ENCODE assay signal across 12 cellular contexts in the genomic region with DNA sequence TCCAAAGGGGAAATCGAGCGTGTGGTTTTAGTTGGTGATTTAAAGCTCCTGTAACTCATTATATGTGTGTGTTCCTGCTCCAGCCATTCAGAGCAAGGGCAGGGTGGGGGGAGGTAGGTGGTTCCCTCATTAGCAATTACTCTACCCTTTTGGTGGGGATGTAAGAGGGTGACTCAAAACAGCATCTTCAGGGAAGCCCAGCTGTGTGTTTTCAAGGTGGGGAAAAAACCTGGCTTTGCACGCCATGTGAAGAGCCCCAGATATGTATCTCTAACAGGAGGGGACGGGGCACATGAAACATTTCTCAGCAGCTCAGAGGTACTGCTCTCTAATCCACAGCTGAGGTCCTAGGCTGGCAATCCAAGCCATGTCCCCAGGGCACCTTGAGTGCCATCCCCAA.
DNase-seq lines count a peak whose midpoint lies in the region; ATAC-seq, FAIRE-seq and TF ChIP-seq lines count a peak whose summit lies in the region.
"Had no signal": no experiment of that assay in that cellular context is flagged by ENCODE, and none has a peak within 500 bp of the region (broad histone marks: within the 10 kb centered on the region; RNA-seq: fewer than 3 reads in every experiment).

No MANE protein-coding gene starts in this region.

- no peaks in the 10 kb centered on the region for H3K9me3 ChIP-seq in GM23248 (ENCODE audit: low read depth)

- no peak overlapping the region for H3K9ac ChIP-seq in GM23248

- H3K27ac ChIP-seq in GM23248: no peak overlapping the region
- H3K27ac ChIP-seq in caudate nucleus (ENCODE audit: low read depth, low read length): no peak overlapping the region
- H3K27ac ChIP-seq: epithelial cell of prostate had no signal

- ATAC-seq in HG02588 (IDR thresholded peaks at IDR 0.05; ENCODE audit: unreplicated experiment) (peak; percentile 91), HG03342 (IDR thresholded peaks at IDR 0.05; ENCODE audit: unreplicated experiment) (peak; percentile 89)

- 8 to 11% methylated on average over 4 of the region's 4 CpGs for WGBS in GM23248 (ENCODE audit: low coverage in 1 of 2, low lambda C conversion rate in 2 of 2, missing lambda C conversion rate in 2 of 2), 2 experiments

- H3K9me2 ChIP-seq in GM23248 (ENCODE audit: insufficient read depth): no peaks in the 10 kb centered on the region

- H3K4me2 ChIP-seq in GM23248 (ENCODE audit: unreplicated experiment): no peak overlapping the region

- in situ Hi-C loops in GM23248 (cut with MboI): no loop called here

- DNase-seq in GM10266 (ENCODE audit: extremely low spot score) (peak; percentile 55), GM19239 (ENCODE audit: insufficient read length, low spot score) (peak; percentile 18), GM23248 (no peak), midbrain (lab: John Stamatoyannopoulos, UW) (no peak), caudate nucleus (lab: John Stamatoyannopoulos, UW) (no peak), NCI-H1092 treated with DMSO at 0.1 percent for 48 hours (lab: John Stamatoyannopoulos, UW) (no peak)
- DNase-seq: DMS53, HCEC 1CT, MV-4-11 had no signal

- H3F3A ChIP-seq in GM23248 (ENCODE audit: insufficient read depth): no peaks in the 10 kb centered on the region

- H2AFZ ChIP-seq in GM23248: no peak overlapping the region

- peak; percentile 60 for FAIRE-seq in GM19239 (lab: Jason Lieb, UNC)

- no peaks in the 10 kb centered on the region for H3K79me2 ChIP-seq in GM23248 (ENCODE audit: insufficient read depth)

- H4K20me1 ChIP-seq in GM23248 (ENCODE audit: insufficient read depth): no peaks in the 10 kb centered on the region

- no peak overlapping the region for H3K4me3 ChIP-seq in GM23248

- no peak for TF ChIP-seq CTCF in GM10266 (IDR thresholded peaks at IDR 0.05; ENCODE audit: control insufficient read depth, insufficient read depth, low read depth, missing control alignments)

- H3K27me3 ChIP-seq in GM23248 (replicated peaks; ENCODE audit: insufficient read depth): peaks cover 59% of the 10 kb centered on the region

- no peaks in the 10 kb centered on the region for H3K36me3 ChIP-seq in GM23248 (ENCODE audit: low read depth)

- H3K4me1 ChIP-seq in GM23248 (ENCODE audit: insufficient read depth): no peaks in the 10 kb centered on the region

Comparison
In these comparisons a context has a peak if more than half of its experiments do, and no peak if none do; other contexts are left out.
1. DNase-seq: peak in GM10266 (single experiment) and GM19239 (single experiment); none in GM23248 (single experiment), midbrain (single experiment), caudate nucleus (0 of 61) and NCI-H1092 treated with DMSO at 0.1 percent for 48 hours (single experiment).